Comparison of ENCODE assay signal across 1 cellular context in the genomic region with DNA sequence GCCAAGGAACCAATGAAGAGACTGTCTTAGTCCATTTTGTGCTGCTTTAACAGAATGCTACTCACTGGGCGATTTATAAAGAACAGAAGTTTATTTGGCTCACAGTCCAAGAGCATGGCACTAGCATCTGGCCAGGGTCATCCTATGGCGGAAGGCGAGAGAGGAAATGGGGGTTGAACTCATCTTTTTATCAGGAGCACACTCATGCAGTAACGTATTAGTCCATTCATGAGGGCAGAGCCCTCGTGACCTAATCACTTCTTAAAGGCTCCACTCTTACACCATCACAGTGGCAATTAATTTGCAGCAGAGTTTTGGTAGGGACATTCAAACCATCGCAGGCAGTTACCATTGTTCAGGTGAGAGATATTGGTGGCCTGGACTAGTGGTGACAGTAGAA.
TF ChIP-seq lines count a peak whose summit lies in the region.

No MANE protein-coding gene starts in this region.

TF ChIP-seq in endothelial cell of umbilical vein, 7 proteins besides CTCF, POLR2A, EP300 and RAD21 (continued from another document):
- TF ChIP-seq EZH2 (IDR thresholded peaks at IDR 0.05; ENCODE audit: borderline replicate concordance, low read depth, low read length, severe bottlenecking) (no peak), FOS (IDR thresholded peaks at IDR 0.05; ENCODE audit: borderline replicate concordance, insufficient read depth, low read length) (peak; percentile 81)
